ENCODE assay signal across 34 cellular contexts in the genomic region with DNA sequence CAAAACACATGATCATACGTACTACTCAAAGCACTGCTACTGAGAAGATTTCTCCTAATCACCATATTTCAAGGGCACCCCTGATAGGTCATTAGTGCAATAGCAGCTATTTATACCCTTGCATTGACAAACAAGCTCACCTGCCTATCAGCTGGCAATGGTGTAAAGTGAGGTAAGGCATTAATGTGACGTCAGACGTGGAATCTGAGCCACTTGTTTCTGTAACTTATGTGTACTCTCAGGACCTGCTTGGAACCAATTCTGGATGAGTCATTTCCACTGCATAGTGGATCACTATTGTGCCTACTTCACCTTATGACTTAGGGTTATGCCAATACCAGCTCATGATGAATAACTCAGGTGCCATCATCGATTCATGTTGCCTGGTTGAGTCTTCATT.
"Had no signal": no experiment of that assay in that cellular context is flagged by ENCODE, and none has a peak within 500 bp of the region (broad histone marks: within the 10 kb centered on the region; RNA-seq: fewer than 3 reads in every experiment).

No MANE protein-coding gene starts in this region.

- DNase-seq: activated B cell treated with CpG ODN at 0.5 μM for 24 hours; activated CD4-positive, alpha-beta memory T cell treated with anti-CD3 and anti-CD28 coated beads for 36 hours; activated CD4-positive, alpha-beta T cell treated with anti-CD3 and anti-CD28 coated beads for 4 hours; activated CD4-positive, alpha-beta T cell treated with anti-CD3 and anti-CD28 coated beads, Interleukin-2, amount 10 ng/mL, durations not matched to agents 24 days and 14 days; activated CD4-positive, alpha-beta T cell treated with anti-CD3 and anti-CD28 coated beads, Interleukin-2, amount 50 U/mL, for 1 hour; activated CD4-positive, alpha-beta T cell treated with anti-CD3 and anti-CD28 coated beads, Interleukin-2, amount 50 U/mL, for 4 hours; activated CD4-positive, CD25-positive, alpha-beta regulatory T cell treated with anti-CD3 and anti-CD28 coated beads, Interleukin-2, amount 50 U/mL, for 72 hours; activated CD8-positive, alpha-beta memory T cell treated with anti-CD3 and anti-CD28 coated beads, Interleukin-2, amount 50 U/mL, for 4 hours; activated CD8-positive, alpha-beta T cell treated with anti-CD3 and anti-CD28 coated beads for 36 hours; activated effector memory CD4-positive, alpha-beta T cell treated with anti-CD3 and anti-CD28 coated beads, Interleukin-2, amount 50 U/mL, for 16 hours; activated gamma-delta T cell treated with Interleukin-2 at 50 U/mL for 16 hours; activated naive CD4-positive, alpha-beta T cell; activated naive CD4-positive, alpha-beta T cell treated with anti-CD3 and anti-CD28 coated beads for 36 hours; activated naive CD4-positive, alpha-beta T cell treated with anti-CD3 and anti-CD28 coated beads, Interleukin-2, amount 50 U/mL, for 16 hours; activated naive CD8-positive, alpha-beta T cell treated with anti-CD3 and anti-CD28 coated beads for 36 hours; activated T-cell treated with anti-CD3 and anti-CD28 coated beads for 4 hours; activated T-cell treated with anti-CD3 and anti-CD28 coated beads, Interleukin-2, amount 50 U/mL, for 1 hour; activated T-cell treated with anti-CD3 and anti-CD28 coated beads, Interleukin-2, amount 50 U/mL, for 4 hours; activated T-cell treated with anti-CD3 and anti-CD28 coated beads, Interleukin-2, amount 50 U/mL, for 72 hours; adrenal gland; amniotic stem cell; aorta; body of pancreas; brain microvascular endothelial cell; caudate nucleus; cerebellar nuclear complex; T-helper 1 cell; T-helper 2 cell; T-helper 9 cell had no signal

- H3K4me3 ChIP-seq: adrenal gland, body of pancreas had no signal

- H3K4me1 ChIP-seq: adrenal gland, body of pancreas had no signal

- H3K9me3 ChIP-seq: adrenal gland, body of pancreas had no signal

- H3K27ac ChIP-seq: adrenal gland, body of pancreas, brain microvascular endothelial cell, VCaP had no signal

- FAIRE-seq: astrocyte, TTC549 had no signal

- H3K27me3 ChIP-seq: adrenal gland, body of pancreas, brain microvascular endothelial cell had no signal

- ATAC-seq: activated CD8-positive, alpha-beta T cell treated with anti-CD3 and anti-CD28 coated beads for 36 hours; activated naive CD4-positive, alpha-beta T cell treated with anti-CD3 and anti-CD28 coated beads, Interleukin-2, amount 50 U/mL, for 72 hours; activated T-cell treated with anti-CD3 and anti-CD28 coated beads, Interleukin-2, amount 50 U/mL, for 4 hours; activated T-cell treated with anti-CD3 and anti-CD28 coated beads, Interleukin-2, amount 50 U/mL, for 72 hours; activated T-helper 17 cell treated with anti-CD3 and anti-CD28 coated beads, Interleukin-2, amount 50 U/mL, for 72 hours; body of pancreas had no signal

- H3K36me3 ChIP-seq: adrenal gland, brain microvascular endothelial cell had no signal
